ENCODE assay signal across 8 cellular contexts in genomic region chr1:248838357-248839167, GRCh38. TPM values are rescaled to one million over a fixed set of nuclear protein-coding genes. Genes with fewer than 3 reads are reported as not detected.
DNase-seq lines count a peak whose midpoint lies in the region; ATAC-seq, FAIRE-seq and TF ChIP-seq lines count a peak whose summit lies in the region.

No MANE protein-coding gene starts in this region.

- H3K27ac ChIP-seq in AG04450 (ENCODE audit: low read depth, low read length) (peak overlapping the region; percentile 98), keratinocyte (ENCODE audit: control insufficient read depth, insufficient read depth, low read length) (peak overlapping the region; percentile 94)

- peak overlapping the region; percentile 92 for H3K9ac ChIP-seq in keratinocyte (ENCODE audit: control insufficient read depth, extremely low read depth, insufficient read depth, low read length)

- H2AFZ ChIP-seq in keratinocyte (ENCODE audit: control insufficient read depth, low read length): peak overlapping the region; percentile 93

- peaks cover 17% of the 10 kb centered on the region for H3K79me2 ChIP-seq in keratinocyte (ENCODE audit: control insufficient read depth, insufficient read depth, low read length)

- CTCF ChIA-PET in AG04450 (lab: Charles Lee): interaction anchor here (0.7 to 1.8 kb wide), 3 partner anchors 11 to 68 kb away, joined by 4 to 16 read pairs (median 4); partner anchors contain the start of gene ZNF692

- POLR2A ChIA-PET in AG04450 (lab: Yijun Ruan, JAX): interaction anchor here (0.8 to 2.9 kb wide), 10 partner anchors 9 to 88 kb away, joined by 3 to 27 read pairs (median 6); partner anchors contain the start of genes SH3BP5L and ZNF692

- dilution Hi-C loops in keratinocyte (cut with MboI; ENCODE audit: extremely low pct_ligation_motif_present, low sequenced_read_pairs): no loop called here

- H4K20me1 ChIP-seq in keratinocyte (ENCODE audit: control insufficient read depth, extremely low read depth, insufficient read depth, low read length): no peaks in the 10 kb centered on the region

- TF ChIP-seq CTCF in AG04450 (IDR thresholded peaks at IDR 0.05; ENCODE audit: low read depth, low read length) (no peak), keratinocyte (optimal IDR thresholded peaks at IDR 0.05 in 1 of 3, IDR thresholded peaks at IDR 0.05 in 1 of 3, conservative IDR thresholded peaks at IDR 0.05 in 1 of 3; ENCODE audit: extremely low read depth in 1 of 3, insufficient read depth in 2 of 3, low read length in 3 of 3) (no peak)

- H3K4me3 ChIP-seq in AG04450 (ENCODE audit: low read depth, low read length) (peak overlapping the region; percentile 90), keratinocyte (ENCODE audit: control insufficient read depth in 2 of 3, extremely low read depth in 1 of 3, insufficient read depth in 2 of 3, low read depth in 1 of 3, low read length in 3 of 3) (peak overlapping the region; percentile 77 to 90 (median 77))

- H3K27me3 ChIP-seq in AG04450 (ENCODE audit: control insufficient read depth, insufficient read depth, low read length): no peaks in the 10 kb centered on the region
- no peaks in the 10 kb centered on the region for H3K27me3 ChIP-seq in keratinocyte (ENCODE audit: control insufficient read depth, extremely low read depth, insufficient read depth, low read length)

- no peak for DNase-seq in AG04450 (ENCODE audit: low read depth, low spot score)
- peak; percentile 73 for DNase-seq in NCI-H2196 (lab: John Stamatoyannopoulos, UW; ENCODE audit: unreplicated experiment)
- peak; percentile 56 to 72 (median 66) for DNase-seq in activated CD4-positive, CD25-positive, alpha-beta regulatory T cell (lab: John Stamatoyannopoulos, UW)
- peak; percentile 85 for DNase-seq in central memory CD4-positive, alpha-beta T cell
- DNase-seq in keratinocyte (ENCODE audit: low read depth, low spot score): no peak
- peak; percentile 73 to 76 for DNase-seq in stimulated activated CD4-positive, alpha-beta T cell treated with anti-CD3 and anti-CD28 coated beads, Interleukin-15, amount 100 ng/mL, for 1 hour (ENCODE audit: low read depth in 1 of 2, low spot score in 1 of 2)

- H3K9me3 ChIP-seq in AG04450 (ENCODE audit: control insufficient read depth, insufficient read depth, low read length): no peaks in the 10 kb centered on the region; the same call in 1 of the 2 replicates
- H3K9me3 ChIP-seq in keratinocyte (ENCODE audit: control insufficient read depth, low read depth, low read length): no peaks in the 10 kb centered on the region

- peaks cover 32% of the 10 kb centered on the region for H3K4me1 ChIP-seq in keratinocyte (ENCODE audit: control insufficient read depth, extremely low read depth, insufficient read depth, low read length)

- no peaks in the 10 kb centered on the region for H3K9me1 ChIP-seq in keratinocyte (ENCODE audit: control insufficient read depth, extremely low read depth, insufficient read depth, low read length)

- no peaks in the 10 kb centered on the region for H3K36me3 ChIP-seq in keratinocyte (ENCODE audit: control insufficient read depth in 2 of 2, extremely low read depth in 1 of 2, insufficient read depth in 2 of 2, low read length in 2 of 2)

- FAIRE-seq in keratinocyte (lab: Jason Lieb, UNC): no peak

- ATAC-seq in GM18870 (IDR thresholded peaks at IDR 0.05; ENCODE audit: unreplicated experiment) (peak; percentile 62), HG03103 (IDR thresholded peaks at IDR 0.05; ENCODE audit: low read depth, unreplicated experiment) (peak; percentile 57)

- H3K4me2 ChIP-seq in keratinocyte (ENCODE audit: control insufficient read depth, extremely low read depth, insufficient read depth, low read depth, low read length): peak overlapping the region; percentile 90

RNA-seq across cellular contexts. Expression of gene ZNF672, which starts 0.5 kb away (rescaled TPM):
- 9.1 and 10.9 TPM in 2 replicates for polyA plus RNA-seq in AG04450 (2011; rRNA removed)
- 9.2 and 14.7 TPM in 2 replicates for polyA minus RNA-seq in AG04450 (2011; rRNA and poly(A)+ RNA removed)
- 12.6 to 16.9 TPM (median 15.4 TPM) in 3 replicates for polyA plus RNA-seq in keratinocyte
- polyA plus RNA-seq in keratinocyte (2011; ENCODE audit: low read depth): 2.9 TPM
- 11.3 and 12.8 TPM in 2 replicates for polyA plus RNA-seq in keratinocyte (2011; cell fraction: cytosol; rRNA removed)
- polyA plus RNA-seq in keratinocyte (2011; cell fraction: nucleus; rRNA removed): 15.4 and 15.6 TPM in 2 replicates
- polyA plus RNA-seq in keratinocyte (2012; ENCODE audit: low replicate concordance): 11.2 and 12.4 TPM in 2 replicates
- polyA minus RNA-seq in keratinocyte: 14.9 to 19.9 TPM (median 19.3 TPM) in 3 replicates
- polyA minus RNA-seq in keratinocyte (2011; cell fraction: cytosol; rRNA and poly(A)+ RNA removed): 24.6 TPM
- 11.7 and 12.8 TPM in 2 replicates for polyA minus RNA-seq in keratinocyte (2011; cell fraction: nucleus; rRNA and poly(A)+ RNA removed)

RNA-seq across cellular contexts. Expression of gene SH3BP5L, which starts 12.8 kb away (rescaled TPM):
- polyA plus RNA-seq in AG04450 (2011; rRNA removed) (15.3 and 16.6 TPM in 2 replicates), keratinocyte (13.2 to 21.2 TPM (median 17.3 TPM) in 3 replicates)
- polyA minus RNA-seq in AG04450 (2011; rRNA and poly(A)+ RNA removed): 17.7 and 21.6 TPM in 2 replicates
- 7.3 TPM for polyA plus RNA-seq in keratinocyte (2011; ENCODE audit: low read depth)
- polyA plus RNA-seq in keratinocyte (2011; cell fraction: cytosol; rRNA removed): 13.4 and 16.9 TPM in 2 replicates
- 29.2 TPM in 2 replicates for polyA plus RNA-seq in keratinocyte (2011; cell fraction: nucleus; rRNA removed)
- 11.7 and 17.9 TPM in 2 replicates for polyA plus RNA-seq in keratinocyte (2012; ENCODE audit: low replicate concordance)
- polyA minus RNA-seq in keratinocyte: 15.0 to 26.4 TPM (median 20.5 TPM) in 3 replicates
- polyA minus RNA-seq in keratinocyte (2011; cell fraction: cytosol; rRNA and poly(A)+ RNA removed): 18.4 TPM
- 12.1 and 15.7 TPM in 2 replicates for polyA minus RNA-seq in keratinocyte (2011; cell fraction: nucleus; rRNA and poly(A)+ RNA removed)

RNA-seq across cellular contexts. Expression of gene ZNF692, which starts 20.3 kb away (rescaled TPM):
- polyA plus RNA-seq in AG04450 (2011; rRNA removed) (12.7 and 14.6 TPM in 2 replicates), keratinocyte (18.7 to 48.9 TPM (median 27.0 TPM) in 3 replicates)
- polyA minus RNA-seq in AG04450 (2011; rRNA and poly(A)+ RNA removed): 4.3 and 6.3 TPM in 2 replicates
- polyA plus RNA-seq in keratinocyte (2011; ENCODE audit: low read depth): 7.4 TPM
- 11.4 TPM in 2 replicates for polyA plus RNA-seq in keratinocyte (2011; cell fraction: cytosol; rRNA removed)
- polyA plus RNA-seq in keratinocyte (2011; cell fraction: nucleus; rRNA removed): 207 and 235 TPM in 2 replicates
- 17.6 and 43.9 TPM in 2 replicates for polyA plus RNA-seq in keratinocyte (2012; ENCODE audit: low replicate concordance)
- 12.8 to 14.5 TPM (median 13.8 TPM) in 3 replicates for polyA minus RNA-seq in keratinocyte
- 15.2 TPM for polyA minus RNA-seq in keratinocyte (2011; cell fraction: cytosol; rRNA and poly(A)+ RNA removed)
- polyA minus RNA-seq in keratinocyte (2011; cell fraction: nucleus; rRNA and poly(A)+ RNA removed): 22.2 and 23.7 TPM in 2 replicates

Comparison
In these comparisons a context has a peak if more than half of its experiments do, and no peak if none do; other contexts are left out.
1. DNase-seq: peak in NCI-H2196 (single experiment), activated CD4-positive, CD25-positive, alpha-beta regulatory T cell (4 of 4), central memory CD4-positive, alpha-beta T cell (single experiment) and stimulated activated CD4-positive, alpha-beta T cell treated with anti-CD3 and anti-CD28 coated beads, Interleukin-15, amount 100 ng/mL, for 1 hour (2 of 2); none in AG04450 (single experiment) and keratinocyte (single experiment).